Comparison of ENCODE assay signal across 8 cellular contexts in the genomic region with DNA sequence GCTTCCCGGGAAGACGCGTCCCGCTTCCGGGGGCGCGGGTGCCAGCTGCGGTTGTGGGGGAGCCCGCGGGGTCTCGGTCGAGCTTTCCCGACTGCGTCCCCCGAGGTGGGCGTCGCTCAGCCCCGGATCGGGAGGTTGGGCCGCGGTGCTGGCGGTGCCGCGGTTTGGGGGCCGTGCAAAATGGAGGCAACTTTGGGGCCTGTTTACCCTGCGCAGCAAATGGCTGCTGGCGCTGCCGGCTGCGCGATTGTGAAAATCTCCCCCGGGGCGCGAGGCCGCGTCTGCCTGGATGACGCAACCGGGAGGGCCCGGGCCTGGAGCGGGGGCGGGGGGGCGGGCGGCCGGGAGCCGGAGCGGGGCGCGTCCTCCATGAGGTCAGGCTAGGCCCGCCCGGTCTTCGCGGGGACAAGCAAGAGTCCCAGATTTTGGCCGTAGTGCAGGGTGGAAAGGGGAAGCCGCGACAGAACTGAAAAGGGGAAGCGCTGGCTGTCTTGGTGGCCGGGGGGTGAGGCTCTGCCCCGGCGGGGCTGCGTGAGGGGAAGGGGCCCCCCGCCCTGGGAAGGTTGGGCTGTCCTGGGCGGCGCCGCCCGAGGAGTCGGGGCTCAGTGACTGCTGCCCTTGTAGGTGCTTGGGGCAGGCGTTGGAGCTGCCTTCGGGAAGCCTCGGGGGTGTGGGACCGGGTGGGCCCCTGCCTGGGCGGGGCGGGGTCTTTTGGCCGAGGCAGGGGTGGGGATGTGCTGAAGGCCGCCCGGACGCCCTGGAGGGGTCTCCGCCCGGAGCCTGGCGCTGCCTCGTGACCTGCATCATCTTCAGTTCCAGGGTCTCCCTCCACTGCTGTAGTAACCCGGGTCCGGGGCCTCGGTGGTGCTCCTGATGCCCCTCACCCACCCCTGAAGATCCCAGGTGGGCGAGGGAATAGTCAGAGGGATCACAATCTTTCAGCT. TPM values are rescaled to one million over a fixed set of nuclear protein-coding genes. Genes with fewer than 3 reads are reported as not detected.
A peak's percentile ranks its signal among the peaks of the same experiment; 100 is the strongest.
DNase-seq lines count a peak whose midpoint lies in the region; TF ChIP-seq lines count a peak whose summit lies in the region.

No MANE protein-coding gene starts in this region.

- H3K27ac Mint-ChIP-seq in mesothelial cell of epicardium = peak overlapping the region; percentile 93

- no peaks in the 10 kb centered on the region for H3K9me3 Mint-ChIP-seq in mesothelial cell of epicardium

- no peaks in the 10 kb centered on the region for H3K27me3 ChIP-seq in OCI-LY1 (ENCODE audit: insufficient read depth, low read length)

- peaks cover 49% of the 10 kb centered on the region for H3K36me3 ChIP-seq in OCI-LY1 (ENCODE audit: insufficient read depth, low read length)

- peak overlapping the region; percentile 88 for H3K4me3 Mint-ChIP-seq in mesothelial cell of epicardium

- no peaks in the 10 kb centered on the region for H3K9me2 ChIP-seq in OCI-LY1 (ENCODE audit: low read depth, low read length)

- TF ChIP-seq CTCF in OCI-LY1 (IDR thresholded peaks at IDR 0.05; ENCODE audit: low read length) = no peak
- no peak for TF ChIP-seq CTCF in mesothelial cell of epicardium (IDR thresholded peaks at IDR 0.05; ENCODE audit: unreplicated experiment)

- H3K4me3 ChIP-seq in OCI-LY1 (ENCODE audit: low read depth, low read length, poor library complexity, severe bottlenecking) = peak overlapping the region; percentile 78

- H4K20me1 ChIP-seq in OCI-LY1 (ENCODE audit: insufficient read depth, low read length) = 0 out of 2 replicates have a peak, but pooled peaks cover 2% of the 10 kb centered on the region

- H3K9me3 ChIP-seq in OCI-LY1 (ENCODE audit: low read length) = no peaks in the 10 kb centered on the region

- H3K4me2 ChIP-seq in OCI-LY1 (ENCODE audit: low read length) = peak overlapping the region; percentile 92

- peaks cover 29% of the 10 kb centered on the region for H3K79me2 ChIP-seq in OCI-LY1 (ENCODE audit: insufficient read depth, low read length)

- H3K4me1 Mint-ChIP-seq in mesothelial cell of epicardium = peaks cover 35% of the 10 kb centered on the region

- H3K36me3 Mint-ChIP-seq in mesothelial cell of epicardium = peaks cover 13% of the 10 kb centered on the region

- H2AFZ ChIP-seq in OCI-LY1 (ENCODE audit: low read length) = no peak overlapping the region

- H3K27me3 Mint-ChIP-seq in mesothelial cell of epicardium (ENCODE audit: low read depth) = no peaks in the 10 kb centered on the region

- H3F3A ChIP-seq in OCI-LY1 (ENCODE audit: insufficient read depth, low read length) = peaks cover 7% of the 10 kb centered on the region; the same call in 1 of the 2 replicates

- H3K4me1 ChIP-seq in OCI-LY1 (ENCODE audit: insufficient read depth, low read length, severe bottlenecking) = peaks cover 61% of the 10 kb centered on the region

- H3K27ac ChIP-seq in OCI-LY1 (ENCODE audit: low read depth, low read length, poor library complexity, severe bottlenecking) = peak overlapping the region; percentile 80

- peak overlapping the region; percentile 90 for H3K9ac ChIP-seq in OCI-LY1 (ENCODE audit: low read length)

- DNase-seq in DMS 273 (lab: John Stamatoyannopoulos, UW; ENCODE audit: unreplicated experiment) (peak; percentile 88), DMS 273 treated with DMSO at 0.1 percent for 48 hours (lab: John Stamatoyannopoulos, UW) (no peak), activated T-cell treated with anti-CD3 and anti-CD28 coated beads for 4 hours (peak; percentile 61), epidermal melanocyte (ENCODE audit: insufficient read length, low spot score) (peak; percentile 94), mesothelial cell of epicardium (ENCODE audit: low spot score in 2 of 2, unreplicated experiment in 2 of 2) (peak in 1 of 2 experiments; percentile 75), NCI-H2107 (lab: John Stamatoyannopoulos, UW) (no peak)
- peak; percentile 65 for DNase-seq in stimulated activated CD8-positive, alpha-beta memory T cell treated with anti-CD3 and anti-CD28 coated beads, Interleukin-12 subunit alpha, Interleukin-12 subunit beta, amount 100 ng/mL, for 4 hours (ENCODE audit: low read depth)

RNA-seq across cellular contexts. Expression of gene PEAK3, which starts 11.1 kb away (rescaled TPM):
- 0.11 TPM in 1 of 3 replicates, not detected in the others for total RNA-seq in mesothelial cell of epicardium

RNA-seq across cellular contexts. Expression of gene JSRP1, which starts 14.6 kb away (rescaled TPM):
- total RNA-seq in mesothelial cell of epicardium = 0.80 TPM in 1 of 3 replicates, not detected in the others

RNA-seq across cellular contexts. Expression of gene AMH, which starts 21.7 kb away (rescaled TPM):
- total RNA-seq in mesothelial cell of epicardium = 42.4 to 50.1 TPM (median 44.5 TPM) in 3 replicates

RNA-seq across cellular contexts. Expression of gene SF3A2, which starts 34.2 kb away (rescaled TPM):
- 142 to 156 TPM (median 146 TPM) in 3 replicates for total RNA-seq in mesothelial cell of epicardium

RNA-seq across cellular contexts. Expression of gene PLEKHJ1, which starts 34.7 kb away (rescaled TPM):
- total RNA-seq in mesothelial cell of epicardium = 73.4 to 75.6 TPM (median 73.8 TPM) in 3 replicates

Comparison
In these comparisons a context has a peak if more than half of its experiments do, and no peak if none do; other contexts are left out.
1. DNase-seq: peak in DMS 273 (single experiment), activated T-cell treated with anti-CD3 and anti-CD28 coated beads for 4 hours (single experiment), epidermal melanocyte (single experiment) and stimulated activated CD8-positive, alpha-beta memory T cell treated with anti-CD3 and anti-CD28 coated beads, Interleukin-12 subunit alpha, Interleukin-12 subunit beta, amount 100 ng/mL, for 4 hours (single experiment); none in DMS 273 treated with DMSO at 0.1 percent for 48 hours (single experiment) and NCI-H2107 (single experiment).